Comparison of ENCODE assay signal across 1 cellular context in genomic region chr17:5379351-5380107, GRCh38.
TF ChIP-seq lines count a peak whose summit lies in the region.

No MANE protein-coding gene starts in this region.

TF ChIP-seq in GM23338, 12 proteins besides CTCF, POLR2A, EP300 and RAD21 (continued from another document):
- TF ChIP-seq ZNF462 (CRISPR knock-in tag; IDR thresholded peaks at IDR 0.05) (no peak), EZH2phosphoT487 (IDR thresholded peaks at IDR 0.05; ENCODE audit: unreplicated experiment) (no peak), ZNF331 (CRISPR knock-in tag; IDR thresholded peaks at IDR 0.05; ENCODE audit: low read depth) (no peak), CREB1 (CRISPR knock-in tag; IDR thresholded peaks at IDR 0.05; ENCODE audit: low read depth) (no peak), POLR2AphosphoS5 (IDR thresholded peaks at IDR 0.05; ENCODE audit: low read depth) (peak; percentile 19; the same call in 1 of the 2 replicates)
